Comparison of ENCODE assay signal across 12 cellular contexts in genomic region chr19:18502236-18502632, GRCh38. TPM values are rescaled to one million over a fixed set of nuclear protein-coding genes. Genes with fewer than 3 reads are reported as not detected.
DNase-seq lines count a peak whose midpoint lies in the region; ATAC-seq and TF ChIP-seq lines count a peak whose summit lies in the region.
"Had no signal": no experiment of that assay in that cellular context is flagged by ENCODE, and none has a peak within 500 bp of the region (broad histone marks: within the 10 kb centered on the region; RNA-seq: fewer than 3 reads in every experiment).

No MANE protein-coding gene starts in this region.

- H3K36me3 Mint-ChIP-seq in Caco-2 (ENCODE audit: insufficient read depth, unreplicated experiment), result peaks cover 6% of the 10 kb centered on the region

- H3K27me3 ChIP-seq in gastroesophageal sphincter (no peaks in the 10 kb centered on the region), sigmoid colon (no peaks in the 10 kb centered on the region), Caco-2 (replicated peaks; ENCODE audit: control insufficient read depth, insufficient read depth, low read length) (no peaks in the 10 kb centered on the region)
- H3K27me3 ChIP-seq: pancreas had no signal

- in situ Hi-C loops in GM13976 (cut with MboI; ENCODE audit: low sequenced_read_pairs, unreplicated experiment), result no loop called here

- peak overlapping the region; percentile 86 for H3K27ac ChIP-seq in C4-2B
- H3K27ac ChIP-seq in RWPE1, result peak overlapping the region; percentile 60
- H3K27ac ChIP-seq in gastroesophageal sphincter, result peak overlapping the region in 3 of 4 donors; percentile 66 to 69 (median 68)
- peak overlapping the region; percentile 64 to 74 (median 70) for H3K27ac ChIP-seq in sigmoid colon

- TF ChIP-seq EP300 in gastroesophageal sphincter (IDR thresholded peaks at IDR 0.05) (no peak), sigmoid colon (IDR thresholded peaks at IDR 0.05) (no peak)

- no peak for TF ChIP-seq POLR2A in gastroesophageal sphincter (IDR thresholded peaks at IDR 0.05)
- TF ChIP-seq POLR2A in sigmoid colon (IDR thresholded peaks at IDR 0.05), result no peak

- POLR2A ChIA-PET in RWPE1 (lab: Yijun Ruan, JAX; ENCODE audit: low non-redundant PET), result no interaction called here
- POLR2A ChIA-PET in Caco-2 (lab: Charles Lee), result no interaction called here

- WGBS in gastroesophageal sphincter (ENCODE audit: low coverage in 1 of 2), 2 donors, result 50% methylated on average over 2 of the region's 6 CpGs; no CpG with 5 or more reads in 1 of the 2 donors
- WGBS in sigmoid colon, 2 donors, result 77 to 81% methylated on average over 6 of the region's 6 CpGs

- H3K36me3 ChIP-seq in gastroesophageal sphincter (no peaks in the 10 kb centered on the region), sigmoid colon (no peaks in the 10 kb centered on the region), Caco-2 (ENCODE audit: control insufficient read depth, insufficient read depth, low read length) (no peaks in the 10 kb centered on the region)
- H3K36me3 ChIP-seq: pancreas had no signal

- no peak overlapping the region for H3K27ac Mint-ChIP-seq in Caco-2 (ENCODE audit: unreplicated experiment)

- H3K4me3 ChIP-seq in gastroesophageal sphincter (no peak overlapping the region), sigmoid colon (no peak overlapping the region), Caco-2 (ENCODE audit: low read depth, low read length) (no peak overlapping the region)
- H3K4me3 ChIP-seq: lung, pancreas had no signal

- BruUV-seq in Caco-2 (replicated peaks; lab: Mats Ljungman, UMichigan), result no TSS peak

- DNase-seq in RWPE1 (ENCODE audit: low spot score) (no peak), sigmoid colon (no peak), DMS 273 treated with DMSO at 0.1 percent for 48 hours (lab: John Stamatoyannopoulos, UW) (no peak), GM13976 (ENCODE audit: low spot score) (no peak), Caco-2 (no peak)
- DNase-seq: activated T-cell treated with anti-CD3 and anti-CD28 coated beads for 4 hours, NCI-H82 had no signal

- intact Hi-C loops in sigmoid colon (cut with DNase I) (loop anchor here (10.0 kb wide), 1 partner anchor 47 kb away; no protein-coding TSS in a partner anchor), Caco-2 (cut with micrococcal nuclease; ENCODE audit: unreplicated experiment) (no loop called here)

- CTCF ChIA-PET in RWPE1 (lab: Yijun Ruan, JAX), result interaction anchor here (1.3 to 1.9 kb wide), 2 partner anchors 34 to 41 kb away, joined by 4 to 5 read pairs; no protein-coding TSS in a partner anchor
- CTCF ChIA-PET in Caco-2 (lab: Charles Lee), result interaction anchor here (0.6 kb wide), 1 partner anchor 86 kb away, joined by 3 read pairs; no protein-coding TSS in a partner anchor

- ATAC-seq in gastroesophageal sphincter (no peak), GM19455 (IDR thresholded peaks at IDR 0.05; ENCODE audit: unreplicated experiment) (no peak)

- H3K9me3 ChIP-seq in gastroesophageal sphincter (no peaks in the 10 kb centered on the region), sigmoid colon (no peaks in the 10 kb centered on the region), Caco-2 (no peaks in the 10 kb centered on the region)
- H3K9me3 ChIP-seq: pancreas had no signal

- no peak overlapping the region for H3K4me3 Mint-ChIP-seq in Caco-2 (ENCODE audit: unreplicated experiment)

- peaks cover 27% of the 10 kb centered on the region for H3K4me1 Mint-ChIP-seq in Caco-2 (ENCODE audit: low read depth, unreplicated experiment)

- H3K9me3 Mint-ChIP-seq in Caco-2 (ENCODE audit: unreplicated experiment), result no peaks in the 10 kb centered on the region

- H3K27me3 Mint-ChIP-seq in Caco-2 (ENCODE audit: insufficient read depth, unreplicated experiment), result no peaks in the 10 kb centered on the region

- TF ChIP-seq CTCF in C4-2B (conservative IDR thresholded peaks at IDR 0.05) (no peak), RWPE1 (conservative IDR thresholded peaks at IDR 0.05; ENCODE audit: low read depth) (no peak), gastroesophageal sphincter (IDR thresholded peaks at IDR 0.05) (no peak), sigmoid colon (IDR thresholded peaks at IDR 0.05) (no peak), GM13976 (IDR thresholded peaks at IDR 0.05; ENCODE audit: borderline replicate concordance, control extremely low read depth, extremely low read depth, insufficient read depth, missing control alignments) (no peak), Caco-2 (IDR thresholded peaks at IDR 0.05; ENCODE audit: insufficient read depth in 1 of 2, low read depth in 1 of 2, low read length in 1 of 2, severe bottlenecking in 1 of 2, unreplicated experiment in 1 of 2) (no peak)

- H3K4me1 ChIP-seq in gastroesophageal sphincter (peaks cover 4 to 99% (median 84%) of the 10 kb centered on the region in 3 donors), sigmoid colon (peaks cover 0 to 96% (median 88%) of the 10 kb centered on the region in 4 donors), Caco-2 (peaks cover 28% of the 10 kb centered on the region)

RNA-seq across cellular contexts. Expression of gene ELL, which starts 19.6 kb away (rescaled TPM):
- total RNA-seq in gastroesophageal sphincter (10 to 100 TPM; 12.5 to 19.0 (median 14.7) TPM), sigmoid colon (10 to 100 TPM in 3 of 4 donors, 1 to 10 TPM in 1; 7.1 to 20.2 (median 11.9) TPM), Caco-2 (2022) (11.2 and 12.1 TPM in 2 replicates)
- 10 to 100 TPM in 1 of 3 donors, 1 to 10 TPM in 2; 6.2 to 14.6 (median 8.4) TPM for polyA plus RNA-seq in sigmoid colon

RNA-seq across cellular contexts. Expression of gene FKBP8, which starts 41.1 kb away (rescaled TPM):
- total RNA-seq in gastroesophageal sphincter, result 100 to 1,000 TPM; 408 to 436 (median 418) TPM
- total RNA-seq in sigmoid colon, result 100 to 1,000 TPM; 366 to 456 (median 403) TPM
- polyA plus RNA-seq in sigmoid colon, result 100 to 1,000 TPM; 200 to 234 (median 232) TPM
- 174 and 184 TPM in 2 replicates for total RNA-seq in Caco-2 (2022)

RNA-seq across cellular contexts. Expression of gene KXD1, which starts 55.4 kb away (rescaled TPM):
- total RNA-seq in gastroesophageal sphincter (100 to 1,000 TPM; 130 to 137 (median 135) TPM), sigmoid colon (100 to 1,000 TPM; 107 to 122 (median 120) TPM), Caco-2 (2022) (77.5 and 80.2 TPM in 2 replicates)
- 100 to 1,000 TPM in 1 of 3 donors, 10 to 100 TPM in 2; 84.9 to 118 (median 93.2) TPM for polyA plus RNA-seq in sigmoid colon
